Comparison of ENCODE assay signal across 8 cellular contexts in the genomic region with DNA sequence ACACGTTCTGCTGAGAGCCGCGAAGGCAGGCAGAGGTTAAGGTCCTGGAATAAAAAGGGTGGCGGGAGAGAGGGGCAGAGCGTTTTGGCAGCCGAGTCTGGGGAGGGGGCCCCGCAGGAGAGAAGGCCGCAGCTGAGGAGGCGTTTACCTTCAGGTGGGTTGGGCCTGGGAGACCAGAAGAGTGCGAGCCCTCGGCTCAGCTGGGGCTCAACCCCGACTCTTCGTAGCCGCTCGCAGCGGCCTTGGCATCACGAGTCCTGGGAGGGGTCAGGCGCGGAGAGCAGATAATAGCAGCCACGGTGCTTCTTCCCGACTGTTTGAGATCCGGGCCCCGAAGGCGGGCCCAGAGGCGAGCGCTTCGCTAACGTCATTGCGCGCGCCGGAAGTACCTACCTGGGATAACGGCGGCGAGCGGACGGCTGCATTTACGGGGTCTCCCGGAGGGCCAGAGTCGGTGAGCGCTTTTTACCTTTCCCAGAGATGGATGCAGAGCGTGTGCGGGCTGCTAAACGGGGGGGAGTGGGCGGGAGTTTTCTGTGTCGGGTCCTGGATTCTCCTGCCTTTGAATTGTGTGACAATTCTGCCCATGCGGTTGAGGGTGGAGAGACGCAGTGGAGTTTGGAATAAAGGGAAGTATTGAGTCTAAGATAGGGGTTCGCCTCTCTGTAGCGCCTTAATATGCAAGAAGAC. TPM values are rescaled to one million over a fixed set of nuclear protein-coding genes. Genes with fewer than 3 reads are reported as not detected.
DNase-seq lines count a peak whose midpoint lies in the region; TF ChIP-seq lines count a peak whose summit lies in the region.

A gene with protein sequence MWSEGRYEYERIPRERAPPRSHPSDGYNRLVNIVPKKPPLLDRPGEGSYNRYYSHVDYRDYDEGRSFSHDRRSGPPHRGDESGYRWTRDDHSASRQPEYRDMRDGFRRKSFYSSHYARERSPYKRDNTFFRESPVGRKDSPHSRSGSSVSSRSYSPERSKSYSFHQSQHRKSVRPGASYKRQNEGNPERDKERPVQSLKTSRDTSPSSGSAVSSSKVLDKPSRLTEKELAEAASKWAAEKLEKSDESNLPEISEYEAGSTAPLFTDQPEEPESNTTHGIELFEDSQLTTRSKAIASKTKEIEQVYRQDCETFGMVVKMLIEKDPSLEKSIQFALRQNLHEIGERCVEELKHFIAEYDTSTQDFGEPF (plus strand): TSS at position 392 of the 690 bp plus-strand sequence. CDS start 9,736 bp downstream, outside the sequence.
A gene with protein sequence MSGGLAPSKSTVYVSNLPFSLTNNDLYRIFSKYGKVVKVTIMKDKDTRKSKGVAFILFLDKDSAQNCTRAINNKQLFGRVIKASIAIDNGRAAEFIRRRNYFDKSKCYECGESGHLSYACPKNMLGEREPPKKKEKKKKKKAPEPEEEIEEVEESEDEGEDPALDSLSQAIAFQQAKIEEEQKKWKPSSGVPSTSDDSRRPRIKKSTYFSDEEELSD (minus strand): TSS at position 319 of the 690 bp plus-strand sequence. CDS start 1,992 bp downstream, outside the sequence.

- DNase-seq in GM03348 (ENCODE audit: low spot score) (peak; percentile 92), HCEC 1CT (peak; percentile 69), MM.1S (peak; percentile 90), SK-N-MC (ENCODE audit: low read depth, low spot score) (no peak), glomerular endothelial cell (ENCODE audit: extremely low read depth, low read depth, low spot score) (no peak), occipital lobe (lab: John Stamatoyannopoulos, UW) (peak; percentile 79)
- peak; percentile 89 for DNase-seq in activated naive CD4-positive, alpha-beta T cell treated with anti-CD3 and anti-CD28 coated beads, Interleukin-2, amount 10 ng/mL, durations not matched to agents 7 days and 5 days

- TF ChIP-seq CTCF in MM.1S (IDR thresholded peaks at IDR 0.05; ENCODE audit: low read length), result no peak

- H3K4me1 ChIP-seq in MM.1S (ENCODE audit: low read length), result peaks cover 16% of the 10 kb centered on the region

- H3K27ac ChIP-seq in MM.1S (ENCODE audit: low read length), result peak within 1 kb of the TSS; percentile 76
- peak within 1 kb of the TSS; percentile 48; the same call in 1 of the 2 replicates for H3K27ac ChIP-seq in SK-N-MC
- H3K27ac ChIP-seq in temporal lobe (ENCODE audit: low read depth, low read length), result peak within 1 kb of the TSS; percentile 71

- H2AFZ ChIP-seq in MM.1S (ENCODE audit: low read length), result peak within 1 kb of the TSS; percentile 86

- H3K27me3 ChIP-seq in MM.1S (replicated peaks; ENCODE audit: insufficient read depth, low read length), result no peaks in the 10 kb centered on the region

- peak within 1 kb of the TSS; percentile 89 for H3K4me2 ChIP-seq in MM.1S (ENCODE audit: low read depth, low read length)

- H3K9me3 ChIP-seq in MM.1S (replicated peaks; ENCODE audit: insufficient read depth, low read length) (no peaks in the 10 kb centered on the region), SK-N-MC (ENCODE audit: low read depth, low read length) (no peaks in the 10 kb centered on the region)

- H3F3A ChIP-seq in MM.1S (ENCODE audit: insufficient read depth, low read length), result peaks cover 15% of the 10 kb centered on the region

- peaks cover 45% of the 10 kb centered on the region for H3K4me1 Mint-ChIP-seq in activated naive CD4-positive, alpha-beta T cell treated with anti-CD3 and anti-CD28 coated beads, Interleukin-2, amount 10 ng/mL, durations not matched to agents 7 days and 5 days

- H3K79me2 ChIP-seq in MM.1S (ENCODE audit: low read length), result peaks cover 60% of the 10 kb centered on the region

- no peaks in the 10 kb centered on the region for H3K9me2 ChIP-seq in MM.1S (replicated peaks; ENCODE audit: insufficient read depth, low read length)

- peak within 1 kb of the TSS; percentile 95 for H3K4me3 Mint-ChIP-seq in activated naive CD4-positive, alpha-beta T cell treated with anti-CD3 and anti-CD28 coated beads, Interleukin-2, amount 10 ng/mL, durations not matched to agents 7 days and 5 days

- no peaks in the 10 kb centered on the region for H3K27me3 Mint-ChIP-seq in activated naive CD4-positive, alpha-beta T cell treated with anti-CD3 and anti-CD28 coated beads, Interleukin-2, amount 10 ng/mL, durations not matched to agents 7 days and 5 days

- CTCF ChIA-PET in activated naive CD4-positive, alpha-beta T cell treated with anti-CD3 and anti-CD28 coated beads, Interleukin-2, amount 10 ng/mL, durations not matched to agents 7 days and 5 days (lab: Charles Lee), result interaction anchor here (0.9 kb wide), 1 partner anchor 46 kb away, joined by 4 read pairs; no protein-coding TSS in a partner anchor

- peak within 1 kb of the TSS; percentile 78 for H3K9ac ChIP-seq in MM.1S (ENCODE audit: low read length)
- H3K9ac ChIP-seq in SK-N-MC (ENCODE audit: insufficient read length), result peak within 1 kb of the TSS; percentile 88

- H3K36me3 Mint-ChIP-seq in activated naive CD4-positive, alpha-beta T cell treated with anti-CD3 and anti-CD28 coated beads, Interleukin-2, amount 10 ng/mL, durations not matched to agents 7 days and 5 days, result peaks cover 16% of the 10 kb centered on the region

- H3K36me3 ChIP-seq in MM.1S (replicated peaks; ENCODE audit: insufficient read depth, low read length) (no peaks in the 10 kb centered on the region), SK-N-MC (ENCODE audit: insufficient read depth, low read length) (peaks cover 22% of the 10 kb centered on the region)

- peak within 1 kb of the TSS; percentile 93 for H3K27ac Mint-ChIP-seq in activated naive CD4-positive, alpha-beta T cell treated with anti-CD3 and anti-CD28 coated beads, Interleukin-2, amount 10 ng/mL, durations not matched to agents 7 days and 5 days

- peak within 1 kb of the TSS; percentile 78 for H3K4me3 ChIP-seq in MM.1S (ENCODE audit: low read length)
- H3K4me3 ChIP-seq in SK-N-MC, result peak within 1 kb of the TSS; percentile 90

- H4K20me1 ChIP-seq in MM.1S (ENCODE audit: insufficient read depth, low read length), result no peaks in the 10 kb centered on the region

- H3K9me3 Mint-ChIP-seq in activated naive CD4-positive, alpha-beta T cell treated with anti-CD3 and anti-CD28 coated beads, Interleukin-2, amount 10 ng/mL, durations not matched to agents 7 days and 5 days, result no peaks in the 10 kb centered on the region

RNA-seq across cellular contexts. Expression of the first gene that starts in this region (rescaled TPM):
- total RNA-seq in glomerular endothelial cell (64.8 and 80.5 TPM in 2 replicates), occipital lobe (76.0 TPM), temporal lobe (56.1 TPM)

RNA-seq across cellular contexts. Expression of the second gene that starts in this region (rescaled TPM):
- total RNA-seq in glomerular endothelial cell, result 30.3 and 33.3 TPM in 2 replicates
- total RNA-seq in occipital lobe, result 15.0 TPM
- total RNA-seq in temporal lobe, result 13.3 TPM

Comparison
In these comparisons a context has a peak if more than half of its experiments do, and no peak if none do; other contexts are left out.
1. DNase-seq: peak in GM03348 (single experiment), HCEC 1CT (single experiment), MM.1S (single experiment), activated naive CD4-positive, alpha-beta T cell treated with anti-CD3 and anti-CD28 coated beads, Interleukin-2, amount 10 ng/mL, durations not matched to agents 7 days and 5 days (single experiment) and occipital lobe (single experiment); none in SK-N-MC (single experiment) and glomerular endothelial cell (single experiment).
2. Peak in every context shown above with its lines, with median percentiles within 50 percentile points of each other: H3K27ac ChIP-seq.